Comparison of ENCODE assay signal across 8 cellular contexts in the genomic region with DNA sequence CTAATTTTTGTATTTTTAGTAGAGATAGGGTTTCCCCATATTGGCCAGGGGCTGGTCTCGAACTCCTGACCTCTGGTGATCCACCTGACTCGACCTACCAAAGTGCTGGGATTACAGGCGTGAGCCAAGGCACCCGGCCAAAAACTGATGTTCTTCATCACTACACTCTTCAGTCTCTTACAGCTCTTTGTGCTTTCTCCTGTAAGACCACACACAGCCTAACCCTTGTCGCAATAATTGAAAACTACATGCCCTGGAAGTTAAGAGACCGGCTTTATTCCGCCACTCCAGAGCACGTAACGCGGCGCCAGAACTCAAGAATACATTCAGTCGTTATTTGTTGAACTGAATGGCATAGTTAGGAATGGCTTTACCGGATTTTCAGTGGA. TPM values are rescaled to one million over a fixed set of nuclear protein-coding genes. Genes with fewer than 3 reads are reported as not detected.
DNase-seq lines count a peak whose midpoint lies in the region; ATAC-seq and TF ChIP-seq lines count a peak whose summit lies in the region.

No MANE protein-coding gene starts in this region.

- H3K36me3 Mint-ChIP-seq in central memory CD8-positive, alpha-beta T cell (ENCODE audit: insufficient read depth) = peaks cover 20% of the 10 kb centered on the region

- H3K4me2 ChIP-seq in IMR-90 (ENCODE audit: low read depth, low read length) = peak overlapping the region; percentile 86

- TF ChIP-seq POLR2A in IMR-90 (IDR thresholded peaks at IDR 0.05; ENCODE audit: low read depth, low read length) (no peak), GM18505 (IDR thresholded peaks at IDR 0.05; ENCODE audit: borderline replicate concordance, extremely low read depth, insufficient read depth, insufficient read length) (no peak)

- H4K8ac ChIP-seq in IMR-90 (ENCODE audit: low read depth in 2 of 2, low read length in 2 of 2) = peak overlapping the region; percentile 78 to 83

- DNase-seq in ACHN (peak; percentile 35), IMR-90 (no peak), NCI-H2196 treated with DMSO at 0.1 percent for 48 hours (lab: John Stamatoyannopoulos, UW; ENCODE audit: unreplicated experiment) (no peak), AML-193 (lab: John Stamatoyannopoulos, UW) (no peak)
- no peak for DNase-seq in central memory CD8-positive, alpha-beta T cell (ENCODE audit: low spot score in 2 of 2)

- peak; percentile 13 for ATAC-seq in IMR-90 (ENCODE audit: low read depth)
- peak; percentile 26 for ATAC-seq in central memory CD8-positive, alpha-beta T cell (replicated peaks; ENCODE audit: extremely low read depth, poor library complexity, severe bottlenecking)
- no peak for ATAC-seq in GM18505 (IDR thresholded peaks at IDR 0.05; ENCODE audit: unreplicated experiment)
- no peak for ATAC-seq in GM18909 (IDR thresholded peaks at IDR 0.05; ENCODE audit: poor library complexity, unreplicated experiment)

- in situ Hi-C loops in ACHN (cut with HindIII; ENCODE audit: low pct_ligation_motif_present, low pct_unique_long_range_greater_than_20kb, low sequenced_read_pairs) = no loop called here
- in situ Hi-C loops in IMR-90 (cut with MboI; ENCODE audit: low sequenced_read_pairs) = no loop called here

- H4K91ac ChIP-seq in IMR-90 (ENCODE audit: insufficient read depth, low read depth, low read length) = peak overlapping the region; percentile 48; the same call in 1 of the 2 replicates

- H2AK9ac ChIP-seq in IMR-90 (replicated peaks; ENCODE audit: low read depth, low read length, poor library complexity) = peak overlapping the region; percentile 59

- peak overlapping the region; percentile 78 for H3K4me3 ChIP-seq in IMR-90 (ENCODE audit: insufficient read depth, low read depth, low read length)
- H3K4me3 ChIP-seq in mucosa of rectum (ENCODE audit: low read length in 2 of 2) = peak overlapping the region; percentile 78 to 99

- peak overlapping the region; percentile 41; the same call in 1 of the 2 replicates for H2BK120ac ChIP-seq in IMR-90 (ENCODE audit: low read depth, low read length)

- H3K79me1 ChIP-seq in IMR-90 (ENCODE audit: low read depth in 1 of 2, low read length in 2 of 2) = peaks cover 16 to 57% of the 10 kb centered on the region in 2 experiments; a peak in 3 of 4 replicates

- intact Hi-C loops in IMR-90 (cut with micrococcal nuclease) = loop anchor here (2.0 kb wide), 1 partner anchor 144 kb away; no protein-coding TSS in a partner anchor

- H3K27me3 ChIP-seq in IMR-90 (ENCODE audit: control insufficient read depth, insufficient read depth, low read length) (no peaks in the 10 kb centered on the region), mucosa of rectum (ENCODE audit: control insufficient read depth in 2 of 2, insufficient read depth in 2 of 2, low read length in 2 of 2) (no peaks in the 10 kb centered on the region)

- H4K20me1 ChIP-seq in IMR-90 (ENCODE audit: insufficient read depth, low read length) = no peaks in the 10 kb centered on the region

- no peak for TF ChIP-seq CTCF in IMR-90 (conservative IDR thresholded peaks at IDR 0.05; ENCODE audit: low read depth, low read length)

- H2BK5ac ChIP-seq in IMR-90 (ENCODE audit: low read depth, low read length, poor library complexity, severe bottlenecking) = peak overlapping the region; percentile 18

- dilution Hi-C loops in IMR-90 (cut with HindIII; ENCODE audit: low sequenced_read_pairs, unreplicated experiment) = no loop called here

- H3K27me3 Mint-ChIP-seq in central memory CD8-positive, alpha-beta T cell = no peaks in the 10 kb centered on the region

- H3K4me1 ChIP-seq in IMR-90 (ENCODE audit: control insufficient read depth, insufficient read depth, low read length) = 0 out of 2 replicates have a peak, but pooled peaks cover 4% of the 10 kb centered on the region
- peaks cover 8% of the 10 kb centered on the region in 2 donors for H3K4me1 ChIP-seq in mucosa of rectum (ENCODE audit: control insufficient read depth in 2 of 2, insufficient read depth in 2 of 2, low read length in 2 of 2)

- H3K56ac ChIP-seq in IMR-90 (ENCODE audit: extremely low read depth, insufficient read depth, low read length) = peak overlapping the region; percentile 49; the same call in 1 of the 2 replicates

- BruUV-seq in IMR-90 (replicated peaks; lab: Mats Ljungman, UMichigan) = no TSS peak

- peak overlapping the region; percentile 54 for H3K27ac ChIP-seq in IMR-90 (ENCODE audit: insufficient read depth, low read length)
- H3K27ac ChIP-seq in mucosa of rectum (ENCODE audit: low read depth in 2 of 2, low read length in 2 of 2) = peak overlapping the region in 1 of 2 donors; percentile 74

- peaks cover 21% of the 10 kb centered on the region for H3K36me3 ChIP-seq in IMR-90 (ENCODE audit: control insufficient read depth, insufficient read depth, low read length)
- peaks cover 20 to 27% of the 10 kb centered on the region in 2 donors for H3K36me3 ChIP-seq in mucosa of rectum (ENCODE audit: control insufficient read depth in 2 of 2, insufficient read depth in 2 of 2, low read length in 2 of 2)

- H2AK5ac ChIP-seq in IMR-90 (ENCODE audit: low read depth, low read length) = peak overlapping the region; percentile 41; the same call in 1 of the 2 replicates

- H3K4ac ChIP-seq in IMR-90 (ENCODE audit: low read depth, low read length) = peak overlapping the region; percentile 82

- H3K4me3 Mint-ChIP-seq in central memory CD8-positive, alpha-beta T cell = peak overlapping the region; percentile 88

- H2BK20ac ChIP-seq in IMR-90 (ENCODE audit: low read depth, low read length) = no peak overlapping the region

- peak overlapping the region; percentile 9; the same call in 1 of the 2 replicates for H4K5ac ChIP-seq in IMR-90 (ENCODE audit: low read depth, low read length)

- peak overlapping the region; percentile 97 for H2AFZ ChIP-seq in IMR-90 (replicated peaks; ENCODE audit: low read length, poor library complexity)

- H3K4me1 Mint-ChIP-seq in central memory CD8-positive, alpha-beta T cell = peaks cover 26% of the 10 kb centered on the region

- CTCF ChIA-PET in IMR-90 (lab: Yijun Ruan, JAX) = no interaction called here

- POLR2A ChIA-PET in IMR-90 (lab: Charles Lee; ENCODE audit: unreplicated experiment) = no interaction called here

- WGBS in IMR-90 (ENCODE audit: extremely low coverage in 2 of 2, insufficient read length in 1 of 2), 2 experiments = no CpG with 5 or more reads among the region's 13 CpGs

- peak overlapping the region; percentile 66 for H3K9ac ChIP-seq in IMR-90 (ENCODE audit: low read depth, low read length)
- H3K9ac ChIP-seq in mucosa of rectum (ENCODE audit: low read depth in 1 of 2, low read length in 2 of 2) = peak overlapping the region; percentile 72 to 81

- H3K9me1 ChIP-seq in IMR-90 (ENCODE audit: insufficient read depth, low read length) = peaks cover 14% of the 10 kb centered on the region

- H2BK15ac ChIP-seq in IMR-90 (ENCODE audit: low read depth, low read length) = no peak overlapping the region

- no peaks in the 10 kb centered on the region for H3K9me3 Mint-ChIP-seq in central memory CD8-positive, alpha-beta T cell

- peak overlapping the region; percentile 94 for H3K27ac Mint-ChIP-seq in central memory CD8-positive, alpha-beta T cell (ENCODE audit: low read depth)

- H3K18ac ChIP-seq in IMR-90 (ENCODE audit: low read depth, low read length) = no peak overlapping the region

- TF ChIP-seq RAD21 in IMR-90 (IDR thresholded peaks at IDR 0.05; ENCODE audit: low read length) = no peak

- H3K23ac ChIP-seq in IMR-90 (ENCODE audit: low read depth, low read length) = peak overlapping the region; percentile 73; the same call in 1 of the 2 replicates

- H3K14ac ChIP-seq in IMR-90 (replicated peaks; ENCODE audit: low read depth, low read length) = peak overlapping the region; percentile 78

- H3K9me3 ChIP-seq in IMR-90 (ENCODE audit: control insufficient read depth, insufficient read depth, low read length) = no peaks in the 10 kb centered on the region
- H3K9me3 ChIP-seq in mucosa of rectum (ENCODE audit: control insufficient read depth in 2 of 2, low read length in 2 of 2) = no peaks in the 10 kb centered on the region

TF ChIP-seq in IMR-90, 13 proteins besides CTCF, POLR2A, EP300 and RAD21:
- no peak for TF ChIP-seq RFX5 (IDR thresholded peaks at IDR 0.05; ENCODE audit: low read depth, low read length)
TF ChIP-seq in IMR-90: peak in this region for 0.

RNA-seq across cellular contexts. Expression of gene GPATCH4, which starts 0.6 kb away (rescaled TPM):
- 30.8 and 41.8 TPM in 2 replicates for total RNA-seq in IMR-90 (2012; rRNA removed)
- 26.6 and 32.6 TPM in 2 replicates for polyA plus RNA-seq in IMR-90 (2012; rRNA removed)
- polyA plus RNA-seq in IMR-90 (2012; cell fraction: cytosol; rRNA removed) = 13.1 and 14.7 TPM in 2 replicates
- 16.3 and 33.1 TPM in 2 replicates for polyA plus RNA-seq in IMR-90 (2012; cell fraction: nucleus; rRNA removed; ENCODE audit: low replicate concordance)

RNA-seq across cellular contexts. Expression of gene NAXE, which starts 9.2 kb away (rescaled TPM):
- total RNA-seq in IMR-90 (2012; rRNA removed) = 70.3 and 74.2 TPM in 2 replicates
- 60.6 and 61.0 TPM in 2 replicates for polyA plus RNA-seq in IMR-90 (2012; rRNA removed)
- polyA plus RNA-seq in IMR-90 (2012; cell fraction: cytosol; rRNA removed) = 63.8 and 76.0 TPM in 2 replicates
- 25.3 and 30.2 TPM in 2 replicates for polyA plus RNA-seq in IMR-90 (2012; cell fraction: nucleus; rRNA removed; ENCODE audit: low replicate concordance)

RNA-seq across cellular contexts. Expression of gene HAPLN2, which starts 18.5 kb away (rescaled TPM):
- total RNA-seq in IMR-90 (2012; rRNA removed) = not detected in 2 replicates
- not detected in 2 replicates for polyA plus RNA-seq in IMR-90 (2012; rRNA removed)
- polyA plus RNA-seq in IMR-90 (2012; cell fraction: cytosol; rRNA removed) = 0.35 TPM in 1 of 2 replicates, not detected in the other
- polyA plus RNA-seq in IMR-90 (2012; cell fraction: nucleus; rRNA removed; ENCODE audit: low replicate concordance) = 0.20 and 0.21 TPM in 2 replicates

RNA-seq across cellular contexts. Expression of gene TTC24, which starts 21.2 kb away (rescaled TPM):
- total RNA-seq in IMR-90 (2012; rRNA removed) = not detected in 2 replicates
- polyA plus RNA-seq in IMR-90 (2012; rRNA removed) = not detected in 2 replicates
- not detected in 2 replicates for polyA plus RNA-seq in IMR-90 (2012; cell fraction: cytosol; rRNA removed)
- polyA plus RNA-seq in IMR-90 (2012; cell fraction: nucleus; rRNA removed; ENCODE audit: low replicate concordance) = not detected in 2 replicates

RNA-seq across cellular contexts. Expression of gene IQGAP3, which starts 28.4 kb away (rescaled TPM):
- total RNA-seq in IMR-90 (2012; rRNA removed) = 13.6 TPM in 2 replicates
- 12.5 and 14.9 TPM in 2 replicates for polyA plus RNA-seq in IMR-90 (2012; rRNA removed)
- 3.7 TPM in 2 replicates for polyA plus RNA-seq in IMR-90 (2012; cell fraction: cytosol; rRNA removed)
- 54.5 and 78.1 TPM in 2 replicates for polyA plus RNA-seq in IMR-90 (2012; cell fraction: nucleus; rRNA removed; ENCODE audit: low replicate concordance)

Comparison
In these comparisons a context has a peak if more than half of its experiments do, and no peak if none do; other contexts are left out.
1. ATAC-seq: peak in IMR-90 (single experiment) and central memory CD8-positive, alpha-beta T cell (single experiment); none in GM18505 (single experiment) and GM18909 (single experiment).